ENCODE assay signal across 8 cellular contexts in genomic region chr16:88803264-88803987, GRCh38. TPM values are rescaled to one million over a fixed set of nuclear protein-coding genes. Genes with fewer than 3 reads are reported as not detected.
A peak's percentile ranks its signal among the peaks of the same experiment; 100 is the strongest.
DNase-seq lines count a peak whose midpoint lies in the region; ATAC-seq and TF ChIP-seq lines count a peak whose summit lies in the region.

TSS of gene CDT1 (plus strand) at chr16:88803789. CDS start at chr16:88803832, 43 bp downstream.

- peaks cover 6 to 11% of the 10 kb centered on the region in 2 donors for H3K4me1 ChIP-seq in duodenal mucosa (ENCODE audit: control insufficient read depth in 1 of 2, insufficient read depth in 2 of 2, low read length in 2 of 2)

- peaks cover 0 to 16% of the 10 kb centered on the region in 2 donors for H3K36me3 ChIP-seq in duodenal mucosa (ENCODE audit: control insufficient read depth in 1 of 2, insufficient read depth in 2 of 2, low read length in 2 of 2)

- 0% methylated on average over 34 to 79 of the region's 98 CpGs for WGBS in lower leg skin, 2 donors

- intact Hi-C loops in lower leg skin (cut with DNase I; ENCODE audit: low total_unique reads), result no loop called here

- H3K9me3 ChIP-seq in duodenal mucosa (ENCODE audit: control insufficient read depth in 1 of 2, low read length in 2 of 2), result no peaks in the 10 kb centered on the region

- TF ChIP-seq CTCF in lower leg skin (IDR thresholded peaks at IDR 0.05), result no peak

- peak within 1 kb of the TSS; percentile 51 to 64 for H3K9ac ChIP-seq in duodenal mucosa (ENCODE audit: low read depth in 1 of 2, low read length in 2 of 2)

- peak within 1 kb of the TSS; percentile 67 to 69 for H3K4me3 ChIP-seq in duodenal mucosa (ENCODE audit: low read depth in 1 of 2, low read length in 2 of 2)
- H3K4me3 ChIP-seq in lower leg skin (ENCODE audit: low read depth, poor library complexity, severe bottlenecking), result peak within 1 kb of the TSS; percentile 54

- DNase-seq in NCI-H2029 (lab: John Stamatoyannopoulos, UW) (peak; percentile 38), NCI-H2029 treated with DMSO at 0.1 percent for 48 hours (lab: John Stamatoyannopoulos, UW) (no peak), NCI-H748 treated with DMSO at 0.1 percent for 48 hours (lab: John Stamatoyannopoulos, UW) (peak; percentile 43), lower leg skin (ENCODE audit: low spot score in 2 of 2) (peak; percentile 70 to 96)
- DNase-seq in activated CD4-positive, alpha-beta T cell treated with anti-CD3 and anti-CD28 coated beads, Interleukin-2, amount 50 U/mL, for 48 hours, result peak; percentile 82 to 84
- peak; percentile 81 to 88 for DNase-seq in stimulated activated CD4-positive, alpha-beta T cell treated with anti-CD3 and anti-CD28 coated beads, Interleukin-4, amount 100 ng/mL, for 4 hours

- H3K27me3 ChIP-seq in duodenal mucosa (ENCODE audit: control insufficient read depth in 1 of 2, insufficient read depth in 2 of 2, low read length in 2 of 2), result no peaks in the 10 kb centered on the region

- TF ChIP-seq POLR2A in lower leg skin (IDR thresholded peaks at IDR 0.05), result no peak

- H3K27ac ChIP-seq in duodenal mucosa (ENCODE audit: low read depth, low read length), result no peak within 1 kb of the TSS

- ATAC-seq in HG03139 (IDR thresholded peaks at IDR 0.05; ENCODE audit: unreplicated experiment), result peak; percentile 34

RNA-seq across cellular contexts. Expression of gene CDT1, which starts in this region (rescaled TPM):
- total RNA-seq in lower leg skin, result 10 to 100 TPM in 2 of 4 donors, 1 to 10 TPM in 2; 2.9 to 14.7 (median 7.9) TPM
